In the genomic region with DNA sequence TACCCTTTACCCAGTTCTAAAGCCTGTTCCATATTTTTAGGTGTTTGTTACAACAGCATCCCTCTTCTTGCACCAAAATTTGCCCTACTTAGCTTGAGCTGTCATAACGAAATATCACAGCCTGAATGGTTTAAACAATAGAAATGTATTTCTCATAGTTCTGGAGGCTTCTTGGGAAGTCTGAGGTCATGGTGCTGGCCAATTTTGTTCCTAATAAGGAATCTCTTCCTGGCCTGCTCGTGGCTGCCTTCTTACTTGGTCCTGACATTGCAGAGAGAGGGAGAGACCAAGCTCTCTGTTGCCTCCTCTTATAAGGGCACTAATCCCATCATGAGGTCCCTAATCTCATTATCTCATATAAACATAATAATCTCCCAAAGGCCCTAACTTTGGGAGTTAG, we compare ENCODE assay signal across 30 cellular contexts.
"Had no signal": no experiment of that assay in that cellular context is flagged by ENCODE, and none has a peak within 500 bp of the region (broad histone marks: within the 10 kb centered on the region; RNA-seq: fewer than 3 reads in every experiment).

No MANE protein-coding gene starts in this region.

- ATAC-seq: activated CD4-positive, alpha-beta T cell treated with anti-CD3 and anti-CD28 coated beads for 36 hours; Panc1; Right ventricle myocardium inferior; T-cell had no signal

- DNase-seq: activated CD4-positive, alpha-beta memory T cell treated with anti-CD3 and anti-CD28 coated beads, Interleukin-2, amount 10 ng/mL, durations not matched to agents 7 days and 5 days; activated CD4-positive, alpha-beta T cell treated with anti-CD3 and anti-CD28 coated beads for 36 hours; activated CD4-positive, alpha-beta T cell treated with anti-CD3 and anti-CD28 coated beads, Interleukin-2, amount 50 U/mL, for 1 hour; activated CD8-positive, alpha-beta memory T cell treated with anti-CD3 and anti-CD28 coated beads, Interleukin-2, amount 50 U/mL, for 4 hours; activated effector memory CD4-positive, alpha-beta T cell treated with Interleukin-2 at 50 U/mL for 16 hours; activated naive CD4-positive, alpha-beta T cell; amygdala; KG1; NCI-H1092; NCI-H1417; NCI-H1930; NCI-H2171; NCI-H2227 treated with DMSO at 0.1 percent for 48 hours; NCI-H446 treated with DMSO at 0.1 percent for 48 hours; NCI-H524 treated with DMSO at 0.1 percent for 48 hours; NCI-H774; NK-92 treated with Interleukin-12 subunit alpha and Interleukin-12 subunit beta, amount 100 ng/mL, for 24 hours; OCI-M1; RPMI8226; T-cell; T-helper 2 cell; T1000 had no signal

- H3K4me1 Mint-ChIP-seq: activated CD4-positive, alpha-beta memory T cell treated with anti-CD3 and anti-CD28 coated beads, Interleukin-2, amount 10 ng/mL, durations not matched to agents 7 days and 5 days; activated CD4-positive, alpha-beta T cell treated with anti-CD3 and anti-CD28 coated beads for 36 hours; activated naive CD4-positive, alpha-beta T cell treated with anti-CD3 and anti-CD28 coated beads, Interleukin-2, amount 50 U/mL, for 24 hours; brain; T-cell had no signal

- H3K36me3 Mint-ChIP-seq: activated naive CD4-positive, alpha-beta T cell treated with anti-CD3 and anti-CD28 coated beads, Interleukin-2, amount 50 U/mL, for 24 hours; T-cell had no signal

- H3K27me3 Mint-ChIP-seq: activated CD4-positive, alpha-beta memory T cell treated with anti-CD3 and anti-CD28 coated beads, Interleukin-2, amount 10 ng/mL, durations not matched to agents 7 days and 5 days; activated CD4-positive, alpha-beta T cell treated with anti-CD3 and anti-CD28 coated beads for 36 hours; activated naive CD4-positive, alpha-beta T cell treated with anti-CD3 and anti-CD28 coated beads, Interleukin-2, amount 50 U/mL, for 24 hours; T-cell had no signal

- H3K27ac ChIP-seq: cardiac muscle cell, SK-N-MC, VCaP had no signal

- H3K4me3 ChIP-seq: cardiac muscle cell, SK-N-MC had no signal

- H3K27ac Mint-ChIP-seq: activated CD4-positive, alpha-beta memory T cell treated with anti-CD3 and anti-CD28 coated beads, Interleukin-2, amount 10 ng/mL, durations not matched to agents 7 days and 5 days; activated CD4-positive, alpha-beta T cell treated with anti-CD3 and anti-CD28 coated beads for 36 hours; activated naive CD4-positive, alpha-beta T cell treated with anti-CD3 and anti-CD28 coated beads, Interleukin-2, amount 50 U/mL, for 24 hours; activated T-helper 1 cell treated with anti-CD3 and anti-CD28 coated beads, Interleukin-12 subunit alpha, Interleukin-12 subunit beta, Interleukin-2, Interleukin-4 antibody, amounts not matched to agents 30 ng/mL and 10 ng/mL and 1 ng/mL, durations not matched to agents 14 hours and 24 hours and 36 hours; brain; T-cell had no signal

- H3K36me3 ChIP-seq: cardiac muscle cell had no signal

- H3K4me3 Mint-ChIP-seq: activated CD4-positive, alpha-beta memory T cell treated with anti-CD3 and anti-CD28 coated beads, Interleukin-2, amount 10 ng/mL, durations not matched to agents 7 days and 5 days; activated CD4-positive, alpha-beta T cell treated with anti-CD3 and anti-CD28 coated beads for 36 hours; activated naive CD4-positive, alpha-beta T cell treated with anti-CD3 and anti-CD28 coated beads, Interleukin-2, amount 50 U/mL, for 24 hours; activated T-helper 1 cell treated with anti-CD3 and anti-CD28 coated beads, Interleukin-12 subunit alpha, Interleukin-12 subunit beta, Interleukin-2, Interleukin-4 antibody, amounts not matched to agents 30 ng/mL and 10 ng/mL and 1 ng/mL, durations not matched to agents 14 hours and 24 hours and 36 hours; brain; T-cell had no signal

- H3K27me3 ChIP-seq: cardiac muscle cell had no signal
